Comparison of ENCODE assay signal across 20 cellular contexts in genomic region chr11:88384678-88385015, GRCh38. TPM values are rescaled to one million over a fixed set of nuclear protein-coding genes. Genes with fewer than 3 reads are reported as not detected.
DNase-seq lines count a peak whose midpoint lies in the region; ATAC-seq, FAIRE-seq and TF ChIP-seq lines count a peak whose summit lies in the region.
"Had no signal": no experiment of that assay in that cellular context is flagged by ENCODE, and none has a peak within 500 bp of the region (broad histone marks: within the 10 kb centered on the region; RNA-seq: fewer than 3 reads in every experiment).

No MANE protein-coding gene starts in this region.

- WGBS in thyroid gland, 2 donors, result 74 to 77% methylated on average over 3 of the region's 3 CpGs

- dilution Hi-C loops in endothelial cell of umbilical vein (cut with MboI; ENCODE audit: extremely low pct_ligation_motif_present, low sequenced_read_pairs), result no loop called here

- H3K36me3 Mint-ChIP-seq in neural progenitor cell, result no peaks in the 10 kb centered on the region
- H3K36me3 Mint-ChIP-seq: CD14-positive monocyte; naive B cell; stimulated activated naive B cell treated with anti-CD40 and anti-IgM and Interleukin-4, amounts not matched to agents 10 μg/mL and 1 μg/mL and 100 μg/mL, for 72 hours had no signal

- H3K9ac ChIP-seq in endothelial cell of umbilical vein (replicated peaks; ENCODE audit: extremely low read depth, insufficient read depth, low read length) (no peak overlapping the region), neural progenitor cell (no peak overlapping the region)

- no peak for TF ChIP-seq CTCF in GM12865 (IDR thresholded peaks at IDR 0.05; ENCODE audit: insufficient read depth, low read depth, low read length, missing control alignments)
- no peak for TF ChIP-seq CTCF in endothelial cell of umbilical vein (IDR thresholded peaks at IDR 0.05; ENCODE audit: extremely low read depth in 1 of 2, insufficient read depth in 1 of 2, low read depth in 1 of 2, low read length in 2 of 2)
- no peak for TF ChIP-seq CTCF in neural progenitor cell (IDR thresholded peaks at IDR 0.05)
- TF ChIP-seq CTCF in thyroid gland (IDR thresholded peaks at IDR 0.05), result no peak

- POLR2A ChIA-PET in endothelial cell of umbilical vein (lab: Charles Lee), result no interaction called here

- BruUV-seq in endothelial cell of umbilical vein (replicated peaks; lab: Mats Ljungman, UMichigan), result no TSS peak

- H3K4me1 ChIP-seq in endothelial cell of umbilical vein (ENCODE audit: control insufficient read depth, extremely low read depth, insufficient read depth, low read length) (peaks cover 3% of the 10 kb centered on the region), neural progenitor cell (no peaks in the 10 kb centered on the region), thyroid gland (peaks cover 0 to 12% of the 10 kb centered on the region in 2 donors)

- H3F3A ChIP-seq in neural progenitor cell (ENCODE audit: low read depth), result no peaks in the 10 kb centered on the region

- H4K20me1 ChIP-seq in endothelial cell of umbilical vein (replicated peaks; ENCODE audit: control insufficient read depth, extremely low read depth, insufficient read depth, low read length) (no peaks in the 10 kb centered on the region), neural progenitor cell (ENCODE audit: low read depth) (no peaks in the 10 kb centered on the region)

- H3K4me2 ChIP-seq in endothelial cell of umbilical vein (ENCODE audit: insufficient read depth, low read length) (peak overlapping the region; percentile 7), neural progenitor cell (no peak overlapping the region)

- H3K27me3 Mint-ChIP-seq in neural progenitor cell (ENCODE audit: insufficient read depth, low read depth), result no peaks in the 10 kb centered on the region
- H3K27me3 Mint-ChIP-seq: activated B cell treated with CpG ODN at 0.5 μM for 24 hours; naive B cell; stimulated activated naive B cell treated with anti-CD40 and anti-IgM and Interleukin-4, amounts not matched to agents 10 μg/mL and 1 μg/mL and 100 μg/mL, for 72 hours had no signal

- H2AFZ ChIP-seq in endothelial cell of umbilical vein (ENCODE audit: low read depth, low read length) (peak overlapping the region; percentile 31), neural progenitor cell (replicated peaks) (no peak overlapping the region)

- H3K27me3 ChIP-seq in endothelial cell of umbilical vein (ENCODE audit: control insufficient read depth in 2 of 2, insufficient read depth in 2 of 2, low read length in 2 of 2) (no peaks in the 10 kb centered on the region), neural progenitor cell (no peaks in the 10 kb centered on the region), thyroid gland (no peaks in the 10 kb centered on the region)

- H3K27ac Mint-ChIP-seq in neural progenitor cell, result no peak overlapping the region
- H3K27ac Mint-ChIP-seq: activated B cell treated with CpG ODN at 0.5 μM for 24 hours; CD14-positive monocyte; immature natural killer cell; naive B cell; stimulated activated naive B cell treated with anti-CD40 and anti-IgM and Interleukin-4, amounts not matched to agents 10 μg/mL and 1 μg/mL and 100 μg/mL, for 72 hours had no signal

- H3K9me3 ChIP-seq in endothelial cell of umbilical vein (replicated peaks; ENCODE audit: control insufficient read depth, insufficient read depth, low read length) (no peaks in the 10 kb centered on the region), neural progenitor cell (ENCODE audit: low read depth) (no peaks in the 10 kb centered on the region), thyroid gland (no peaks in the 10 kb centered on the region)

- TF ChIP-seq POLR2A in endothelial cell of umbilical vein (IDR thresholded peaks at IDR 0.05; ENCODE audit: low read depth, low read length), result no peak
- TF ChIP-seq POLR2A in thyroid gland (IDR thresholded peaks at IDR 0.05), result no peak

- H3K27ac ChIP-seq in endothelial cell of umbilical vein (ENCODE audit: insufficient read depth, low read depth, low read length) (no peak overlapping the region), neural progenitor cell (no peak overlapping the region), thyroid gland (peak overlapping the region in 1 of 3 donors; percentile 40)
- H3K27ac ChIP-seq: HL-60 had no signal

- intact Hi-C loops in endothelial cell of umbilical vein (cut with micrococcal nuclease), result no loop called here
- intact Hi-C loops in thyroid gland (cut with DNase I), result no loop called here

- H3K4me1 Mint-ChIP-seq in neural progenitor cell, result peaks cover 10% of the 10 kb centered on the region
- H3K4me1 Mint-ChIP-seq: activated B cell treated with CpG ODN at 0.5 μM for 24 hours; naive B cell; stimulated activated naive B cell treated with anti-CD40 and anti-IgM and Interleukin-4, amounts not matched to agents 10 μg/mL and 1 μg/mL and 100 μg/mL, for 72 hours had no signal

- H3K79me2 ChIP-seq in endothelial cell of umbilical vein (ENCODE audit: control insufficient read depth, insufficient read depth, low read length), result no peaks in the 10 kb centered on the region
- no peaks in the 10 kb centered on the region for H3K79me2 ChIP-seq in neural progenitor cell (ENCODE audit: low read depth)

- no peak overlapping the region for H3K4me3 Mint-ChIP-seq in neural progenitor cell
- H3K4me3 Mint-ChIP-seq: activated B cell treated with CpG ODN at 0.5 μM for 24 hours; CD14-positive monocyte; immature natural killer cell; naive B cell; stimulated activated naive B cell treated with anti-CD40 and anti-IgM and Interleukin-4, amounts not matched to agents 10 μg/mL and 1 μg/mL and 100 μg/mL, for 72 hours had no signal

- CTCF ChIA-PET in endothelial cell of umbilical vein (lab: Charles Lee), result interaction anchor here (0.9 to 1.6 kb wide), 3 partner anchors 159 to 368 kb away, joined by 3 to 5 read pairs (median 4); no protein-coding TSS in a partner anchor

- DNase-seq in GM12865 (ENCODE audit: low read depth) (peak; percentile 45), RCC 7860 (ENCODE audit: low spot score) (peak; percentile 91), endothelial cell of umbilical vein (ENCODE audit: low read depth, low spot score) (no peak), neural progenitor cell (ENCODE audit: low spot score) (peak; percentile 12), thyroid gland (no peak), RKO (ENCODE audit: low spot score) (no peak)
- DNase-seq in activated T-cell treated with anti-CD3 and anti-CD28 coated beads, Interleukin-2, amount 50 U/mL, for 48 hours, result no peak
- DNase-seq: activated B cell treated with CpG ODN at 0.5 μM for 24 hours; amygdala; foreskin melanocyte; immature natural killer cell; naive B cell; right cardiac atrium; stimulated activated CD4-positive, alpha-beta T cell treated with anti-CD3 and anti-CD28 coated beads, Interleukin-4, amount 100 ng/mL, for 1 hour; stimulated activated naive B cell treated with anti-CD40 and anti-IgM and Interleukin-4, amounts not matched to agents 10 μg/mL and 1 μg/mL and 100 μg/mL, for 72 hours had no signal

- H3K9me3 Mint-ChIP-seq in neural progenitor cell, result no peaks in the 10 kb centered on the region
- H3K9me3 Mint-ChIP-seq: activated B cell treated with CpG ODN at 0.5 μM for 24 hours; CD14-positive monocyte; immature natural killer cell; naive B cell; stimulated activated naive B cell treated with anti-CD40 and anti-IgM and Interleukin-4, amounts not matched to agents 10 μg/mL and 1 μg/mL and 100 μg/mL, for 72 hours had no signal

- no peak overlapping the region for H3K4me3 ChIP-seq in GM12865 (ENCODE audit: low read depth, low read length)
- no peak overlapping the region for H3K4me3 ChIP-seq in endothelial cell of umbilical vein (replicated peaks in 1 of 3; ENCODE audit: insufficient read depth in 1 of 3, low read depth in 1 of 3, low read length in 3 of 3)
- H3K4me3 ChIP-seq in neural progenitor cell, result no peak overlapping the region
- H3K4me3 ChIP-seq in thyroid gland (replicated peaks in 1 of 3), result no peak overlapping the region

- no peaks in the 10 kb centered on the region for H3K36me3 ChIP-seq in endothelial cell of umbilical vein (ENCODE audit: control insufficient read depth in 2 of 2, extremely low read depth in 1 of 2, insufficient read depth in 2 of 2, low read length in 2 of 2)
- no peaks in the 10 kb centered on the region for H3K36me3 ChIP-seq in neural progenitor cell
- H3K36me3 ChIP-seq in thyroid gland, result no peaks in the 10 kb centered on the region

- ATAC-seq in GM18517 (IDR thresholded peaks at IDR 0.05; ENCODE audit: unreplicated experiment), result no peak
- ATAC-seq: right cardiac atrium; stimulated activated naive B cell treated with anti-CD40 and anti-IgM and Interleukin-4, amounts not matched to agents 10 μg/mL and 1 μg/mL and 100 μg/mL, for 72 hours had no signal

- H3K9me1 ChIP-seq in endothelial cell of umbilical vein (replicated peaks; ENCODE audit: control insufficient read depth, extremely low read depth, insufficient read depth, low read length), result no peaks in the 10 kb centered on the region

- no peak for FAIRE-seq in RCC 7860 (lab: Jason Lieb, UNC)
- no peak for FAIRE-seq in endothelial cell of umbilical vein (lab: Jason Lieb, UNC)
- FAIRE-seq: G401.6, H1 had no signal

TF ChIP-seq in endothelial cell of umbilical vein, 7 proteins besides CTCF, POLR2A, EP300 and RAD21:
- TF ChIP-seq EZH2 (IDR thresholded peaks at IDR 0.05; ENCODE audit: borderline replicate concordance, low read depth, low read length, severe bottlenecking) (no peak), JUN (IDR thresholded peaks at IDR 0.05; ENCODE audit: borderline replicate concordance, insufficient read depth, insufficient read length, low read depth) (no peak), FOS (IDR thresholded peaks at IDR 0.05; ENCODE audit: borderline replicate concordance, insufficient read depth, low read length) (no peak), POLR2AphosphoS5 (IDR thresholded peaks at IDR 0.05; ENCODE audit: insufficient read depth, low read depth, low read length) (no peak), MAX (IDR thresholded peaks at IDR 0.05; ENCODE audit: insufficient read depth, insufficient read length) (no peak), MYC (IDR thresholded peaks at IDR 0.05; ENCODE audit: low read depth, low read length) (no peak), GATA2 (IDR thresholded peaks at IDR 0.05; ENCODE audit: insufficient read depth, insufficient read length, low read depth, low read length) (no peak)

RNA-seq across cellular contexts. Expression of gene CTSC, which starts 47.1 kb away (rescaled TPM):
- total RNA-seq in endothelial cell of umbilical vein, result 130 and 226 TPM in 2 replicates
- polyA plus RNA-seq in endothelial cell of umbilical vein, result 144 and 186 TPM in 2 replicates
- 186 and 204 TPM in 2 replicates for polyA plus RNA-seq in endothelial cell of umbilical vein (2011; cell fraction: cytosol; rRNA removed)
- polyA plus RNA-seq in endothelial cell of umbilical vein (2011; cell fraction: nucleus; rRNA removed), result 107 and 150 TPM in 2 replicates
- polyA plus RNA-seq in endothelial cell of umbilical vein (2012), result 325 and 496 TPM in 2 replicates
- 108 and 124 TPM in 2 replicates for polyA minus RNA-seq in endothelial cell of umbilical vein
- polyA minus RNA-seq in endothelial cell of umbilical vein (2011; cell fraction: cytosol; rRNA and poly(A)+ RNA removed), result 77.6 TPM
- polyA minus RNA-seq in endothelial cell of umbilical vein (2011; cell fraction: nucleus; rRNA and poly(A)+ RNA removed), result 149 and 155 TPM in 2 replicates
- total RNA-seq in neural progenitor cell (ENCODE audit: low replicate concordance), result 94.6 and 96.4 TPM in 2 replicates
- 10 to 100 TPM; 54.8 to 87.5 (median 64.2) TPM for total RNA-seq in thyroid gland

Comparison
In these comparisons a context has a peak if more than half of its experiments do, and no peak if none do; other contexts are left out.
1. DNase-seq: peak in GM12865 (single experiment), RCC 7860 (single experiment) and neural progenitor cell (single experiment); none in endothelial cell of umbilical vein (single experiment), activated T-cell treated with anti-CD3 and anti-CD28 coated beads, Interleukin-2, amount 50 U/mL, for 48 hours (0 of 2), thyroid gland (0 of 2) and RKO (single experiment).